ENCODE assay signal across 11 cellular contexts in genomic region chr2:85737481-85737880, GRCh38. TPM values are rescaled to one million over a fixed set of nuclear protein-coding genes. Genes with fewer than 3 reads are reported as not detected.
DNase-seq lines count a peak whose midpoint lies in the region; ATAC-seq, FAIRE-seq and TF ChIP-seq lines count a peak whose summit lies in the region.
"Had no signal": no experiment of that assay in that cellular context is flagged by ENCODE, and none has a peak within 500 bp of the region (broad histone marks: within the 10 kb centered on the region; RNA-seq: fewer than 3 reads in every experiment).

No MANE protein-coding gene starts in this region.

- H3K27ac ChIP-seq in endothelial cell of umbilical vein (ENCODE audit: insufficient read depth, low read depth, low read length) (no peak overlapping the region), HepG2 (ENCODE audit: extremely low read length, insufficient read depth, low read length) (no peak overlapping the region), transverse colon (peak overlapping the region; percentile 57 to 82 (median 72))

- no peaks in the 10 kb centered on the region for H3K36me3 ChIP-seq in endothelial cell of umbilical vein (ENCODE audit: control insufficient read depth in 2 of 2, extremely low read depth in 1 of 2, insufficient read depth in 2 of 2, low read length in 2 of 2)
- no peaks in the 10 kb centered on the region for H3K36me3 ChIP-seq in HepG2 (replicated peaks in 1 of 2; ENCODE audit: control insufficient read depth in 1 of 2, insufficient read depth in 2 of 2, low read length in 2 of 2)
- H3K36me3 ChIP-seq in transverse colon = no peaks in the 10 kb centered on the region

- peak; percentile 72 for DNase-seq in M059J (ENCODE audit: low read depth)
- no peak for DNase-seq in endothelial cell of umbilical vein (ENCODE audit: low read depth, low spot score)
- peak; percentile 63 for DNase-seq in HepG2 (ENCODE audit: low spot score)
- peak; percentile 68 for DNase-seq in transverse colon
- DNase-seq in SIG-M5 treated with dmso at 0.1 percent for 504 hours (lab: John Stamatoyannopoulos, UW; ENCODE audit: unreplicated experiment) = no peak
- no peak for DNase-seq in T-cell
- DNase-seq in MV-4-11 (lab: John Stamatoyannopoulos, UW) = no peak
- no peak for DNase-seq in activated T-cell treated with anti-CD3 and anti-CD28 coated beads, Interleukin-2, amount 50 U/mL, for 48 hours
- DNase-seq: NCI-H510A treated with DMSO at 0.1 percent for 48 hours had no signal

- peaks cover 0 to 5% (median 0%) of the 10 kb centered on the region in 3 donors for H3K4me1 Mint-ChIP-seq in T-cell
- H3K4me1 Mint-ChIP-seq: activated naive CD4-positive, alpha-beta T cell treated with anti-CD3 and anti-CD28 coated beads, Interleukin-2, amount 50 U/mL, for 24 hours had no signal

- H3K9ac ChIP-seq in endothelial cell of umbilical vein (replicated peaks; ENCODE audit: extremely low read depth, insufficient read depth, low read length) (no peak overlapping the region), HepG2 (ENCODE audit: insufficient read depth, low read depth, low read length) (no peak overlapping the region)

- no peaks in the 10 kb centered on the region for H4K20me1 ChIP-seq in endothelial cell of umbilical vein (replicated peaks; ENCODE audit: control insufficient read depth, extremely low read depth, insufficient read depth, low read length)
- no peaks in the 10 kb centered on the region for H4K20me1 ChIP-seq in HepG2 (ENCODE audit: insufficient read depth, low read length)

- H3K9me3 Mint-ChIP-seq in T-cell = no peaks in the 10 kb centered on the region
- H3K9me3 Mint-ChIP-seq: activated naive CD4-positive, alpha-beta T cell treated with anti-CD3 and anti-CD28 coated beads, Interleukin-2, amount 50 U/mL, for 24 hours had no signal

- CTCF ChIA-PET in endothelial cell of umbilical vein (lab: Charles Lee) (interaction anchor here (1.1 to 5.2 kb wide), 5 partner anchors 9 to 77 kb away, joined by 3 to 27 read pairs (median 7); no protein-coding TSS in a partner anchor), HepG2 (lab: Yijun Ruan, JAX; ENCODE audit: low intra/inter-chr PET ratio, low total read pairs) (no interaction called here), T-cell (lab: Charles Lee) (interaction anchor here (0.6 to 0.8 kb wide), 2 partner anchors 12 to 913 kb away, joined by 3 to 4 read pairs; no protein-coding TSS in a partner anchor)

- H3K4me2 ChIP-seq in endothelial cell of umbilical vein (ENCODE audit: insufficient read depth, low read length) (no peak overlapping the region), HepG2 (ENCODE audit: low read depth, low read length) (no peak overlapping the region)

- no peak overlapping the region for H3K27ac Mint-ChIP-seq in T-cell
- H3K27ac Mint-ChIP-seq: activated naive CD4-positive, alpha-beta T cell treated with anti-CD3 and anti-CD28 coated beads, Interleukin-2, amount 50 U/mL, for 24 hours had no signal

- no peak for TF ChIP-seq EP300 in HepG2 (IDR thresholded peaks at IDR 0.05; ENCODE audit: low read depth in 2 of 2, low read length in 2 of 2)
- no peak for TF ChIP-seq EP300 in HepG2 (CRISPR knock-in tag; IDR thresholded peaks at IDR 0.05; ENCODE audit: borderline replicate concordance)
- TF ChIP-seq EP300 in transverse colon (IDR thresholded peaks at IDR 0.05; ENCODE audit: low read depth) = no peak

- no peak overlapping the region for H2AFZ ChIP-seq in endothelial cell of umbilical vein (ENCODE audit: low read depth, low read length)
- H2AFZ ChIP-seq in HepG2 (ENCODE audit: low read length) = no peak overlapping the region

- POLR2A ChIA-PET in endothelial cell of umbilical vein (lab: Charles Lee) = no interaction called here
- POLR2A ChIA-PET in HepG2 (lab: Yijun Ruan, JAX) = no interaction called here
- POLR2A ChIA-PET in T-cell (lab: Charles Lee) = no interaction called here

- no peak overlapping the region for H3K4me3 Mint-ChIP-seq in T-cell
- H3K4me3 Mint-ChIP-seq: activated naive CD4-positive, alpha-beta T cell treated with anti-CD3 and anti-CD28 coated beads, Interleukin-2, amount 50 U/mL, for 24 hours had no signal

- H3K79me2 ChIP-seq in endothelial cell of umbilical vein (ENCODE audit: control insufficient read depth, insufficient read depth, low read length) (no peaks in the 10 kb centered on the region), HepG2 (ENCODE audit: insufficient read depth, low read length) (no peaks in the 10 kb centered on the region)

- H3K4me3 ChIP-seq in endothelial cell of umbilical vein (replicated peaks in 1 of 3; ENCODE audit: insufficient read depth in 1 of 3, low read depth in 1 of 3, low read length in 3 of 3) (no peak overlapping the region), HepG2 (replicated peaks in 1 of 3; ENCODE audit: insufficient read depth in 1 of 3, low read depth in 2 of 3, low read length in 3 of 3) (no peak overlapping the region), transverse colon (no peak overlapping the region)

- FAIRE-seq in endothelial cell of umbilical vein (lab: Jason Lieb, UNC) = peak; percentile 26
- no peak for FAIRE-seq in HepG2 (lab: Jason Lieb, UNC)
- FAIRE-seq: TTC549 had no signal

- H3K4me1 ChIP-seq in endothelial cell of umbilical vein (ENCODE audit: control insufficient read depth, extremely low read depth, insufficient read depth, low read length) (peaks cover 39% of the 10 kb centered on the region), HepG2 (ENCODE audit: insufficient read depth, low read length) (peaks cover 32% of the 10 kb centered on the region), transverse colon (peaks cover 9 to 25% (median 17%) of the 10 kb centered on the region in 4 donors)

- dilution Hi-C loops in endothelial cell of umbilical vein (cut with MboI; ENCODE audit: extremely low pct_ligation_motif_present, low sequenced_read_pairs) = no loop called here

- no peaks in the 10 kb centered on the region for H3K9me3 ChIP-seq in endothelial cell of umbilical vein (replicated peaks; ENCODE audit: control insufficient read depth, insufficient read depth, low read length)
- no peaks in the 10 kb centered on the region for H3K9me3 ChIP-seq in HepG2 (ENCODE audit: low read length)
- no peaks in the 10 kb centered on the region for H3K9me3 ChIP-seq in transverse colon

- H3K36me3 Mint-ChIP-seq in T-cell = no peaks in the 10 kb centered on the region
- H3K36me3 Mint-ChIP-seq: activated naive CD4-positive, alpha-beta T cell treated with anti-CD3 and anti-CD28 coated beads, Interleukin-2, amount 50 U/mL, for 24 hours had no signal

- in situ Hi-C loops in HepG2 (cut with HindIII; ENCODE audit: extremely low pct_ligation_motif_present, low pct_unique_long_range_greater_than_20kb) = loop anchor here (10.0 kb wide), 1 partner anchor 337 kb away; no protein-coding TSS in a partner anchor
- in situ Hi-C loops in transverse colon (cut with MboI; ENCODE audit: low pct_ligation_motif_present in 1 of 4, low pct_unique_long_range_greater_than_20kb in 1 of 4, low sequenced_read_pairs in 3 of 4) = loop anchor here in 2 of 4 donors (5.0 kb wide), 2 partner anchors 70 to 75 kb away; no protein-coding TSS in a partner anchor

- TF ChIP-seq CTCF in endothelial cell of umbilical vein (IDR thresholded peaks at IDR 0.05; ENCODE audit: extremely low read depth in 1 of 2, insufficient read depth in 1 of 2, low read depth in 1 of 2, low read length in 2 of 2) (no peak), HepG2 (CRISPR knock-in tag; IDR thresholded peaks at IDR 0.05) (no peak), transverse colon (IDR thresholded peaks at IDR 0.05) (no peak)

- no peaks in the 10 kb centered on the region for H3K9me1 ChIP-seq in endothelial cell of umbilical vein (replicated peaks; ENCODE audit: control insufficient read depth, extremely low read depth, insufficient read depth, low read length)

- TF ChIP-seq POLR2A in endothelial cell of umbilical vein (IDR thresholded peaks at IDR 0.05; ENCODE audit: low read depth, low read length) = no peak
- TF ChIP-seq POLR2A in HepG2 (IDR thresholded peaks at IDR 0.05; ENCODE audit: insufficient read depth in 1 of 2, low read depth in 2 of 2, low read length in 2 of 2) = no peak
- no peak for TF ChIP-seq POLR2A in transverse colon (IDR thresholded peaks at IDR 0.05)

- no peak for ATAC-seq in HepG2
- ATAC-seq in T-cell (replicated peaks in 1 of 4) = no peak

- H3K27me3 Mint-ChIP-seq in T-cell = peaks cover 21 to 32% of the 10 kb centered on the region in 2 donors

- H3K27me3 ChIP-seq in endothelial cell of umbilical vein (ENCODE audit: control insufficient read depth in 2 of 2, insufficient read depth in 2 of 2, low read length in 2 of 2) (no peaks in the 10 kb centered on the region), HepG2 (ENCODE audit: control insufficient read depth in 1 of 2, insufficient read depth in 2 of 2, low read length in 2 of 2) (peaks cover 4 to 29% of the 10 kb centered on the region in 2 experiments; a peak in 3 of 5 replicates), transverse colon (no peaks in the 10 kb centered on the region)

- WGBS in HepG2 (ENCODE audit: low lambda C conversion rate) = 64% methylated on average over 4 of the region's 4 CpGs
- 71% methylated on average over 4 of the region's 4 CpGs; no CpG with 5 or more reads in 1 of the 2 donors for WGBS in transverse colon (ENCODE audit: low coverage in 1 of 2), 2 donors

- BruUV-seq in endothelial cell of umbilical vein (replicated peaks; lab: Mats Ljungman, UMichigan) (no TSS peak), HepG2 (replicated peaks; lab: Mats Ljungman, UMichigan) (no TSS peak)

- no peak for TF ChIP-seq RAD21 in HepG2 (CRISPR knock-in tag; IDR thresholded peaks at IDR 0.05)

- intact Hi-C loops in endothelial cell of umbilical vein (cut with micrococcal nuclease) = no loop called here
- intact Hi-C loops in HepG2 (cut with micrococcal nuclease; ENCODE audit: unreplicated experiment) = no loop called here
- intact Hi-C loops in transverse colon (cut with DNase I; ENCODE audit: low total_unique reads) = no loop called here

RNA-seq across cellular contexts. Expression of gene ATOH8, which starts 16.3 kb away (rescaled TPM):
- total RNA-seq in M059J (2014; rRNA removed; shearing (Covaris generic)) = 21.4 and 43.0 TPM in 2 replicates
- total RNA-seq in endothelial cell of umbilical vein (12.7 and 12.8 TPM in 2 replicates), HepG2 (2016; rRNA removed; fragmentation: Illumina TruSeq; extraction: Trizol) (0.11 and 0.13 TPM in 2 replicates), transverse colon (10 to 100 TPM in 3 of 4 donors, 1 to 10 TPM in 1; 7.4 to 32.6 (median 14.4) TPM), T-cell (under 1 TPM in 1 of 5 donors, not detected in 4; 0.20 TPM)
- polyA plus RNA-seq in endothelial cell of umbilical vein (10.3 and 13.8 TPM in 2 replicates), HepG2 (2011; rRNA removed) (0.22 and 0.61 TPM in 2 replicates)
- 8.9 and 11.0 TPM in 2 replicates for polyA plus RNA-seq in endothelial cell of umbilical vein (2011; cell fraction: cytosol; rRNA removed)
- 9.6 and 9.7 TPM in 2 replicates for polyA plus RNA-seq in endothelial cell of umbilical vein (2011; cell fraction: nucleus; rRNA removed)
- 12.4 and 23.6 TPM in 2 replicates for polyA plus RNA-seq in endothelial cell of umbilical vein (2012)
- 10.8 and 11.7 TPM in 2 replicates for polyA minus RNA-seq in endothelial cell of umbilical vein
- 7.1 TPM for polyA minus RNA-seq in endothelial cell of umbilical vein (2011; cell fraction: cytosol; rRNA and poly(A)+ RNA removed)
- 11.9 and 15.4 TPM in 2 replicates for polyA minus RNA-seq in endothelial cell of umbilical vein (2011; cell fraction: nucleus; rRNA and poly(A)+ RNA removed)
- 0.10 TPM in 1 of 2 replicates, not detected in the other for total RNA-seq in HepG2 (2016; cell fraction: cytosol; rRNA removed; fragmentation: Illumina TruSeq; extraction: Trizol; ENCODE audit: low read depth)
- 0.13 and 0.21 TPM in 2 replicates for total RNA-seq in HepG2 (2016; cell fraction: insoluble cytoplasmic fraction; rRNA removed; fragmentation: Illumina TruSeq; extraction: Trizol)
- total RNA-seq in HepG2 (2016; cell fraction: membrane; rRNA removed; fragmentation: Illumina TruSeq; extraction: Trizol) = 0.12 and 0.21 TPM in 2 replicates
- 0.34 and 0.38 TPM in 2 replicates for total RNA-seq in HepG2 (2016; cell fraction: nucleus; rRNA removed; fragmentation: Illumina TruSeq; extraction: Trizol)
- 0.23 and 0.62 TPM in 2 replicates for polyA plus RNA-seq in HepG2 (2011; cell fraction: cytosol; rRNA removed)
- polyA plus RNA-seq in HepG2 (2011; cell fraction: nucleus; rRNA removed) = 0.55 and 0.88 TPM in 2 replicates
- polyA plus RNA-seq in HepG2 (2012) = 0.13 TPM in 1 of 2 replicates, not detected in the other
- polyA plus RNA-seq in HepG2 (2016; cell fraction: cytosol; fragmentation: Illumina TruSeq; extraction: Trizol; ENCODE audit: low read depth) = not detected in 2 replicates
- 0.11 and 0.14 TPM in 2 replicates for polyA plus RNA-seq in HepG2 (2016; cell fraction: insoluble cytoplasmic fraction; fragmentation: Illumina TruSeq; extraction: Trizol; ENCODE audit: low read depth)
- polyA plus RNA-seq in HepG2 (2016; cell fraction: membrane; fragmentation: Illumina TruSeq; extraction: Trizol; ENCODE audit: low read depth) = 0.13 TPM in 1 of 2 replicates, not detected in the other
- polyA plus RNA-seq in HepG2 (2016; cell fraction: nucleus; fragmentation: Illumina TruSeq; extraction: Trizol; ENCODE audit: insufficient read depth, low read depth) = 0.15 and 0.25 TPM in 2 replicates
- polyA minus RNA-seq in HepG2 (2011; rRNA and poly(A)+ RNA removed; ENCODE audit: low replicate concordance) = 1.6 and 10.7 TPM in 2 replicates
- 0.44 TPM in 1 of 2 replicates, not detected in the other for polyA minus RNA-seq in HepG2 (2011; cell fraction: cytosol; rRNA and poly(A)+ RNA removed)
- polyA minus RNA-seq in HepG2 (2011; cell fraction: nucleus; rRNA and poly(A)+ RNA removed) = 0.62 and 1.4 TPM in 2 replicates

RNA-seq across cellular contexts. Expression of gene GNLY, which starts 43.3 kb away (rescaled TPM):
- total RNA-seq in M059J (2014; rRNA removed; shearing (Covaris generic)) = not detected in 2 replicates
- not detected in 2 replicates for total RNA-seq in endothelial cell of umbilical vein
- not detected in 2 replicates for polyA plus RNA-seq in endothelial cell of umbilical vein
- polyA plus RNA-seq in endothelial cell of umbilical vein (2011; cell fraction: cytosol; rRNA removed) = not detected in 2 replicates
- polyA plus RNA-seq in endothelial cell of umbilical vein (2011; cell fraction: nucleus; rRNA removed) = 0.28 TPM in 1 of 2 replicates, not detected in the other
- polyA plus RNA-seq in endothelial cell of umbilical vein (2012) = not detected in 2 replicates
- polyA minus RNA-seq in endothelial cell of umbilical vein = not detected in 2 replicates
- polyA minus RNA-seq in endothelial cell of umbilical vein (2011; cell fraction: cytosol; rRNA and poly(A)+ RNA removed) = not detected
- not detected in 2 replicates for polyA minus RNA-seq in endothelial cell of umbilical vein (2011; cell fraction: nucleus; rRNA and poly(A)+ RNA removed)
- not detected in 2 replicates for total RNA-seq in HepG2 (2016; rRNA removed; fragmentation: Illumina TruSeq; extraction: Trizol)
- total RNA-seq in HepG2 (2016; cell fraction: cytosol; rRNA removed; fragmentation: Illumina TruSeq; extraction: Trizol; ENCODE audit: low read depth) = not detected in 2 replicates
- total RNA-seq in HepG2 (2016; cell fraction: insoluble cytoplasmic fraction; rRNA removed; fragmentation: Illumina TruSeq; extraction: Trizol) = not detected in 2 replicates
- total RNA-seq in HepG2 (2016; cell fraction: membrane; rRNA removed; fragmentation: Illumina TruSeq; extraction: Trizol) = not detected in 2 replicates
- total RNA-seq in HepG2 (2016; cell fraction: nucleus; rRNA removed; fragmentation: Illumina TruSeq; extraction: Trizol) = not detected in 2 replicates
- not detected in 2 replicates for polyA plus RNA-seq in HepG2 (2011; rRNA removed)
- not detected in 2 replicates for polyA plus RNA-seq in HepG2 (2011; cell fraction: cytosol; rRNA removed)
- 0.23 TPM in 1 of 2 replicates, not detected in the other for polyA plus RNA-seq in HepG2 (2011; cell fraction: nucleus; rRNA removed)
- 0.07 and 0.16 TPM in 2 replicates for polyA plus RNA-seq in HepG2 (2012)
- not detected in 2 replicates for polyA plus RNA-seq in HepG2 (2016; cell fraction: cytosol; fragmentation: Illumina TruSeq; extraction: Trizol; ENCODE audit: low read depth)
- not detected in 2 replicates for polyA plus RNA-seq in HepG2 (2016; cell fraction: insoluble cytoplasmic fraction; fragmentation: Illumina TruSeq; extraction: Trizol; ENCODE audit: low read depth)
- polyA plus RNA-seq in HepG2 (2016; cell fraction: membrane; fragmentation: Illumina TruSeq; extraction: Trizol; ENCODE audit: low read depth) = not detected in 2 replicates
- polyA plus RNA-seq in HepG2 (2016; cell fraction: nucleus; fragmentation: Illumina TruSeq; extraction: Trizol; ENCODE audit: insufficient read depth, low read depth) = not detected in 2 replicates
- polyA minus RNA-seq in HepG2 (2011; rRNA and poly(A)+ RNA removed; ENCODE audit: low replicate concordance) = not detected in 2 replicates
- not detected in 2 replicates for polyA minus RNA-seq in HepG2 (2011; cell fraction: cytosol; rRNA and poly(A)+ RNA removed)
- polyA minus RNA-seq in HepG2 (2011; cell fraction: nucleus; rRNA and poly(A)+ RNA removed) = not detected in 2 replicates
- 10 to 100 TPM in 1 of 4 donors, 1 to 10 TPM in 1, not detected in 2; 5.2 to 11.7 TPM for total RNA-seq in transverse colon
- 100 to 1,000 TPM in 1 of 5 donors, 10 to 100 TPM in 4; 17.3 to 377 (median 82.9) TPM for total RNA-seq in T-cell

Comparison
In these comparisons a context has a peak if more than half of its experiments do, and no peak if none do; other contexts are left out.
1. DNase-seq: peak in M059J (single experiment), HepG2 (single experiment) and transverse colon (single experiment); none in endothelial cell of umbilical vein (single experiment), SIG-M5 treated with dmso at 0.1 percent for 504 hours (single experiment), T-cell (0 of 34), MV-4-11 (single experiment) and activated T-cell treated with anti-CD3 and anti-CD28 coated beads, Interleukin-2, amount 50 U/mL, for 48 hours (0 of 2).
2. H3K27ac ChIP-seq: peak in transverse colon (4 of 4); none in endothelial cell of umbilical vein (single experiment) and HepG2 (single experiment).